ENCODE assay signal across 10 cellular contexts in genomic region chr17:28346746-28347246, GRCh38. TPM values are rescaled to one million over a fixed set of nuclear protein-coding genes. Genes with fewer than 3 reads are reported as not detected.
A peak's percentile ranks its signal among the peaks of the same experiment; 100 is the strongest.
DNase-seq lines count a peak whose midpoint lies in the region; ATAC-seq, FAIRE-seq and TF ChIP-seq lines count a peak whose summit lies in the region.
"Had no signal": no experiment of that assay in that cellular context is flagged by ENCODE, and none has a peak within 500 bp of the region (broad histone marks: within the 10 kb centered on the region; RNA-seq: fewer than 3 reads in every experiment).

No MANE protein-coding gene starts in this region.

- peaks cover 8% of the 10 kb centered on the region for H3K36me3 Mint-ChIP-seq in activated naive CD4-positive, alpha-beta T cell treated with anti-CD3 and anti-CD28 coated beads, Interleukin-2, amount 50 U/mL, for 24 hours

- H3K9me3 ChIP-seq in GM12878 (replicated peaks; ENCODE audit: control insufficient read depth, insufficient read depth, low read length): no peaks in the 10 kb centered on the region

- 0 out of 3 replicates have a peak, but pooled peaks have one; percentile 38 for ATAC-seq in GM12878
- ATAC-seq: stimulated activated naive B cell treated with anti-CD40 and anti-IgM and Interleukin-4, amounts not matched to agents 10 μg/mL and 1 μg/mL and 100 μg/mL, for 72 hours had no signal

- FAIRE-seq in GM12878 (lab: Jason Lieb, UNC): no peak

- peaks cover 18 to 30% of the 10 kb centered on the region in 2 experiments for H3K36me3 ChIP-seq in GM12878 (ENCODE audit: control insufficient read depth in 2 of 2, insufficient read depth in 2 of 2, low read length in 1 of 2)

- H3K27me3 ChIP-seq in GM12878 (replicated peaks in 1 of 2; ENCODE audit: control insufficient read depth in 2 of 2, insufficient read depth in 2 of 2, low read length in 1 of 2): no peaks in the 10 kb centered on the region

- H3K4me1 Mint-ChIP-seq in activated naive CD4-positive, alpha-beta T cell treated with anti-CD3 and anti-CD28 coated beads, Interleukin-2, amount 50 U/mL, for 24 hours: no peaks in the 10 kb centered on the region
- H3K4me1 Mint-ChIP-seq: CD4-positive, CD25-positive, alpha-beta regulatory T cell had no signal

- no peak overlapping the region for H3K4me3 Mint-ChIP-seq in activated naive CD4-positive, alpha-beta T cell treated with anti-CD3 and anti-CD28 coated beads, Interleukin-2, amount 50 U/mL, for 24 hours
- H3K4me3 Mint-ChIP-seq: CD4-positive, CD25-positive, alpha-beta regulatory T cell; stimulated activated naive B cell treated with anti-CD40 and anti-IgM and Interleukin-4, amounts not matched to agents 10 μg/mL and 1 μg/mL and 100 μg/mL, for 72 hours had no signal

- no peak for TF ChIP-seq EP300 in GM12878 (IDR thresholded peaks at IDR 0.05; ENCODE audit: borderline replicate concordance in 1 of 2, control insufficient read depth in 1 of 2, low read depth in 2 of 2, low read length in 2 of 2)

- no peak for DNase-seq in activated naive CD4-positive, alpha-beta T cell treated with anti-CD3 and anti-CD28 coated beads, Interleukin-2, amount 50 U/mL, for 16 hours
- DNase-seq in GM12878 (ENCODE audit: low read depth, low spot score) (no peak), iris pigment epithelial cell (ENCODE audit: low read depth) (peak; percentile 82), NCI-H526 (lab: John Stamatoyannopoulos, UW) (no peak), inferior parietal cortex (ENCODE audit: extremely low spot score) (no peak), NCI-H1436 treated with DMSO at 0.1 percent for 48 hours (lab: John Stamatoyannopoulos, UW) (no peak)
- DNase-seq in stimulated activated CD4-positive, alpha-beta T cell treated with anti-CD3 and anti-CD28 coated beads, Interleukin-4, amount 100 ng/mL, for 4 hours: no peak
- DNase-seq: CD4-positive, CD25-positive, alpha-beta regulatory T cell; stimulated activated naive B cell treated with anti-CD40 and anti-IgM and Interleukin-4, amounts not matched to agents 10 μg/mL and 1 μg/mL and 100 μg/mL, for 72 hours had no signal

- no peak overlapping the region for H2AFZ ChIP-seq in GM12878 (ENCODE audit: control insufficient read depth, low read depth, low read length)

- RAD21 ChIA-PET in GM12878 (lab: Charles Lee; ENCODE audit: unreplicated experiment): no interaction called here

- BruUV-seq in GM12878 (replicated peaks; lab: Mats Ljungman, UMichigan): no TSS peak

- POLR2A ChIA-PET in GM12878 (lab: Charles Lee): interaction anchor here (0.5 kb wide), 1 partner anchor 197 kb away, joined by 7 read pairs; no protein-coding TSS in a partner anchor

- H3K9me3 Mint-ChIP-seq in activated naive CD4-positive, alpha-beta T cell treated with anti-CD3 and anti-CD28 coated beads, Interleukin-2, amount 50 U/mL, for 24 hours: no peaks in the 10 kb centered on the region
- H3K9me3 Mint-ChIP-seq: CD4-positive, CD25-positive, alpha-beta regulatory T cell; stimulated activated naive B cell treated with anti-CD40 and anti-IgM and Interleukin-4, amounts not matched to agents 10 μg/mL and 1 μg/mL and 100 μg/mL, for 72 hours had no signal

- H3K27ac Mint-ChIP-seq in activated naive CD4-positive, alpha-beta T cell treated with anti-CD3 and anti-CD28 coated beads, Interleukin-2, amount 50 U/mL, for 24 hours: peak overlapping the region; percentile 23
- H3K27ac Mint-ChIP-seq: CD4-positive, CD25-positive, alpha-beta regulatory T cell had no signal

- H3K9ac ChIP-seq in GM12878 (ENCODE audit: control insufficient read depth, insufficient read depth, low read length): no peak overlapping the region

- no peak overlapping the region for H3K4me3 ChIP-seq in GM12878

- SMC1A ChIA-PET in GM12878 (lab: Charles Lee; ENCODE audit: uncharacterized antibody, unreplicated experiment): interaction anchor here (1.4 kb wide), 1 partner anchor 11 kb away, joined by 3 read pairs; the partner anchor contains the start of genes IFT20 and TNFAIP1

- no peaks in the 10 kb centered on the region for H3K27me3 Mint-ChIP-seq in activated naive CD4-positive, alpha-beta T cell treated with anti-CD3 and anti-CD28 coated beads, Interleukin-2, amount 50 U/mL, for 24 hours
- H3K27me3 Mint-ChIP-seq: CD4-positive, CD25-positive, alpha-beta regulatory T cell; stimulated activated naive B cell treated with anti-CD40 and anti-IgM and Interleukin-4, amounts not matched to agents 10 μg/mL and 1 μg/mL and 100 μg/mL, for 72 hours had no signal

- no peak for TF ChIP-seq POLR2A in GM12878 (IDR thresholded peaks at IDR 0.05; ENCODE audit: low read depth, low read length)

- no peaks in the 10 kb centered on the region for H3K4me1 ChIP-seq in GM12878 (ENCODE audit: control insufficient read depth, insufficient read depth, low read length)

- in situ Hi-C loops in GM12878 (cut with MboI): no loop called here

- 99% methylated on average over 7 of the region's 7 CpGs for WGBS in GM12878 (ENCODE audit: insufficient coverage, insufficient replicate concordance, low lambda C conversion rate, missing lambda C conversion rate)

- H3K4me2 ChIP-seq in GM12878 (ENCODE audit: control insufficient read depth, insufficient read depth): no peak overlapping the region

- no peak overlapping the region for H3K27ac ChIP-seq in GM12878 (ENCODE audit: control insufficient read depth, insufficient read depth)

- CTCF ChIA-PET in GM12878 (lab: Yijun Ruan, JAX): interaction anchor here (0.7 to 1.2 kb wide), 2 partner anchors 11 to 199 kb away, joined by 3 read pairs; partner anchors contain the start of genes IFT20 and TNFAIP1

- TF ChIP-seq CTCF in GM12878 (IDR thresholded peaks at IDR 0.05 in 2 of 3, conservative IDR thresholded peaks at IDR 0.05 in 1 of 3; ENCODE audit: control insufficient read depth in 2 of 3, extremely low read depth in 1 of 3, insufficient read depth in 1 of 3, low read depth in 3 of 3, low read length in 3 of 3): peak; percentile 11 to 20 (median 19); a peak in 1 of 6 replicates

- no peaks in the 10 kb centered on the region for H4K20me1 ChIP-seq in GM12878 (ENCODE audit: control insufficient read depth, insufficient read depth)

- peak; percentile 36; the same call in 1 of the 2 replicates for TF ChIP-seq RAD21 in GM12878 (IDR thresholded peaks at IDR 0.05; ENCODE audit: insufficient read depth, low read depth, low read length)

- H3K79me2 ChIP-seq in GM12878 (ENCODE audit: control insufficient read depth, insufficient read depth, low read length): no peaks in the 10 kb centered on the region

- intact Hi-C loops in GM12878 (cut with micrococcal nuclease; ENCODE audit: unreplicated experiment): no loop called here

RNA-seq across cellular contexts. Expression of gene POLDIP2, which starts 10.5 kb away (rescaled TPM):
- 14.6 and 15.4 TPM in 2 replicates for total RNA-seq in GM12878 (2013; cell fraction: nucleolus; rRNA removed)
- total RNA-seq in GM12878 (2014; rRNA removed) (126 and 131 TPM in 2 replicates), GM12878 (2014; rRNA removed; fragmentation: Illumina TruSeq; extraction: Trizol) (63.9 and 69.2 TPM in 2 replicates), GM12878 (2021) (108 and 111 TPM in 2 replicates)
- 40.6 TPM for polyA plus RNA-seq in GM12878 (2011; ENCODE audit: low read depth)
- polyA plus RNA-seq in GM12878 (2011; rRNA removed) (57.7 and 89.9 TPM in 2 replicates), GM12878 (2014; fragmentation: Illumina TruSeq; extraction: Trizol) (120 and 133 TPM in 2 replicates), GM12878 (2014; fragmentation: Nextera tagmentation; extraction: Ambion mirVana) (10 to 100 TPM; 22.8 to 36.9 TPM), GM12878 (2014; rRNA removed) (134 and 139 TPM in 2 replicates), GM12878 (2016; fragmentation: Nextera tagmentation; extraction: Ambion mirVana) (100 to 1,000 TPM; 180 to 196 TPM)
- polyA plus RNA-seq in GM12878 (2011; cell fraction: cytosol; rRNA removed): 97.0 and 115 TPM in 2 replicates
- polyA plus RNA-seq in GM12878 (2011; cell fraction: nucleus; rRNA removed): 55.2 and 56.5 TPM in 2 replicates
- polyA plus RNA-seq in GM12878 (2012): 62.4 and 78.2 TPM in 2 replicates
- 49.2 and 59.1 TPM in 2 replicates for polyA minus RNA-seq in GM12878 (2011; rRNA and poly(A)+ RNA removed)
- polyA minus RNA-seq in GM12878 (2011; cell fraction: cytosol; rRNA and poly(A)+ RNA removed): 25.4 and 26.7 TPM in 2 replicates
- polyA minus RNA-seq in GM12878 (2011; cell fraction: nucleus; rRNA and poly(A)+ RNA removed): 10.9 and 17.0 TPM in 2 replicates

RNA-seq across cellular contexts. Expression of gene TNFAIP1, which starts 11.2 kb away (rescaled TPM):
- 16.3 and 16.9 TPM in 2 replicates for total RNA-seq in GM12878 (2013; cell fraction: nucleolus; rRNA removed)
- total RNA-seq in GM12878 (2014; rRNA removed) (11.5 and 13.0 TPM in 2 replicates), GM12878 (2014; rRNA removed; fragmentation: Illumina TruSeq; extraction: Trizol) (7.0 and 7.9 TPM in 2 replicates), GM12878 (2021) (14.1 and 15.7 TPM in 2 replicates)
- polyA plus RNA-seq in GM12878 (2011; ENCODE audit: low read depth): 4.5 TPM
- polyA plus RNA-seq in GM12878 (2011; rRNA removed) (9.6 and 15.9 TPM in 2 replicates), GM12878 (2014; fragmentation: Illumina TruSeq; extraction: Trizol) (9.9 and 10.0 TPM in 2 replicates), GM12878 (2014; fragmentation: Nextera tagmentation; extraction: Ambion mirVana) (1 to 10 TPM; 1.8 to 3.9 TPM), GM12878 (2014; rRNA removed) (10.3 and 11.2 TPM in 2 replicates), GM12878 (2016; fragmentation: Nextera tagmentation; extraction: Ambion mirVana) (10 to 100 TPM; 14.9 to 16.9 TPM)
- polyA plus RNA-seq in GM12878 (2011; cell fraction: cytosol; rRNA removed): 14.8 and 15.9 TPM in 2 replicates
- polyA plus RNA-seq in GM12878 (2011; cell fraction: nucleus; rRNA removed): 27.1 and 37.6 TPM in 2 replicates
- 6.0 and 9.7 TPM in 2 replicates for polyA plus RNA-seq in GM12878 (2012)
- 15.1 TPM in 2 replicates for polyA minus RNA-seq in GM12878 (2011; rRNA and poly(A)+ RNA removed)
- polyA minus RNA-seq in GM12878 (2011; cell fraction: cytosol; rRNA and poly(A)+ RNA removed): 20.6 and 26.4 TPM in 2 replicates
- polyA minus RNA-seq in GM12878 (2011; cell fraction: nucleus; rRNA and poly(A)+ RNA removed): 11.0 and 13.4 TPM in 2 replicates

RNA-seq across cellular contexts. Expression of gene IFT20, which starts 11.5 kb away (rescaled TPM):
- total RNA-seq in GM12878 (2013; cell fraction: nucleolus; rRNA removed): 33.5 and 35.9 TPM in 2 replicates
- total RNA-seq in GM12878 (2014; rRNA removed): 18.4 and 21.1 TPM in 2 replicates
- 16.8 and 17.8 TPM in 2 replicates for total RNA-seq in GM12878 (2014; rRNA removed; fragmentation: Illumina TruSeq; extraction: Trizol)
- total RNA-seq in GM12878 (2021): 15.2 and 17.5 TPM in 2 replicates
- 26.0 TPM for polyA plus RNA-seq in GM12878 (2011; ENCODE audit: low read depth)
- polyA plus RNA-seq in GM12878 (2011; rRNA removed): 25.2 and 36.0 TPM in 2 replicates
- 15.4 and 18.1 TPM in 2 replicates for polyA plus RNA-seq in GM12878 (2011; cell fraction: cytosol; rRNA removed)
- 22.2 and 25.8 TPM in 2 replicates for polyA plus RNA-seq in GM12878 (2011; cell fraction: nucleus; rRNA removed)
- polyA plus RNA-seq in GM12878 (2012): 25.1 and 27.8 TPM in 2 replicates
- 19.9 and 21.2 TPM in 2 replicates for polyA plus RNA-seq in GM12878 (2014; fragmentation: Illumina TruSeq; extraction: Trizol)
- polyA plus RNA-seq in GM12878 (2014; fragmentation: Nextera tagmentation; extraction: Ambion mirVana): 10 to 100 TPM in 1 of 2 experiments, 1 to 10 TPM in 1; 9.4 to 13.1 TPM
- 25.2 and 26.6 TPM in 2 replicates for polyA plus RNA-seq in GM12878 (2014; rRNA removed)
- 10 to 100 TPM; 32.1 to 38.2 TPM for polyA plus RNA-seq in GM12878 (2016; fragmentation: Nextera tagmentation; extraction: Ambion mirVana)
- 7.9 and 9.8 TPM in 2 replicates for polyA minus RNA-seq in GM12878 (2011; rRNA and poly(A)+ RNA removed)
- polyA minus RNA-seq in GM12878 (2011; cell fraction: cytosol; rRNA and poly(A)+ RNA removed): 2.1 and 4.6 TPM in 2 replicates
- 6.6 and 7.5 TPM in 2 replicates for polyA minus RNA-seq in GM12878 (2011; cell fraction: nucleus; rRNA and poly(A)+ RNA removed)

RNA-seq across cellular contexts. Expression of gene SEBOX, which starts 18.2 kb away (rescaled TPM):
- total RNA-seq in GM12878 (2013; cell fraction: nucleolus; rRNA removed): not detected in 2 replicates
- total RNA-seq in GM12878 (2014; rRNA removed) (not detected in 2 replicates), GM12878 (2014; rRNA removed; fragmentation: Illumina TruSeq; extraction: Trizol) (not detected in 2 replicates), GM12878 (2021) (not detected in 2 replicates)
- not detected for polyA plus RNA-seq in GM12878 (2011; ENCODE audit: low read depth)
- polyA plus RNA-seq in GM12878 (2011; rRNA removed) (not detected in 2 replicates), GM12878 (2014; fragmentation: Illumina TruSeq; extraction: Trizol) (not detected in 2 replicates), GM12878 (2014; fragmentation: Nextera tagmentation; extraction: Ambion mirVana) (not detected), GM12878 (2014; rRNA removed) (not detected in 2 replicates), GM12878 (2016; fragmentation: Nextera tagmentation; extraction: Ambion mirVana) (not detected)
- polyA plus RNA-seq in GM12878 (2011; cell fraction: cytosol; rRNA removed): not detected in 2 replicates
- not detected in 2 replicates for polyA plus RNA-seq in GM12878 (2011; cell fraction: nucleus; rRNA removed)
- not detected in 2 replicates for polyA plus RNA-seq in GM12878 (2012)
- not detected in 2 replicates for polyA minus RNA-seq in GM12878 (2011; rRNA and poly(A)+ RNA removed)
- polyA minus RNA-seq in GM12878 (2011; cell fraction: cytosol; rRNA and poly(A)+ RNA removed): not detected in 2 replicates
- polyA minus RNA-seq in GM12878 (2011; cell fraction: nucleus; rRNA and poly(A)+ RNA removed): not detected in 2 replicates
- total RNA-seq: CD4-positive, CD25-positive, alpha-beta regulatory T cell had no signal
- polyA plus RNA-seq: CD4-positive, CD25-positive, alpha-beta regulatory T cell had no signal

RNA-seq across cellular contexts. Expression of gene VTN, which starts 23.3 kb away (rescaled TPM):
- total RNA-seq in GM12878 (2013; cell fraction: nucleolus; rRNA removed): not detected in 2 replicates
- total RNA-seq in GM12878 (2014; rRNA removed) (0.44 TPM in 1 of 2 replicates, not detected in the other), GM12878 (2014; rRNA removed; fragmentation: Illumina TruSeq; extraction: Trizol) (0.32 TPM in 1 of 2 replicates, not detected in the other), GM12878 (2021) (1.3 TPM in 2 replicates)
- polyA plus RNA-seq in GM12878 (2011; ENCODE audit: low read depth): 0.10 TPM
- polyA plus RNA-seq in GM12878 (2011; rRNA removed) (not detected in 2 replicates), GM12878 (2014; fragmentation: Illumina TruSeq; extraction: Trizol) (0.18 and 0.70 TPM in 2 replicates), GM12878 (2014; fragmentation: Nextera tagmentation; extraction: Ambion mirVana) (under 1 TPM in 1 of 2 experiments, not detected in 1; 0.04 TPM), GM12878 (2014; rRNA removed) (0.10 and 0.43 TPM in 2 replicates), GM12878 (2016; fragmentation: Nextera tagmentation; extraction: Ambion mirVana) (under 1 TPM in 1 of 2 experiments, not detected in 1; 0.13 TPM)
- polyA plus RNA-seq in GM12878 (2011; cell fraction: cytosol; rRNA removed): 0.03 TPM in 2 replicates
- polyA plus RNA-seq in GM12878 (2011; cell fraction: nucleus; rRNA removed): 0.19 and 0.31 TPM in 2 replicates
- 0.24 and 0.27 TPM in 2 replicates for polyA plus RNA-seq in GM12878 (2012)
- polyA minus RNA-seq in GM12878 (2011; rRNA and poly(A)+ RNA removed): not detected in 2 replicates
- 1.6 TPM in 1 of 2 replicates, not detected in the other for polyA minus RNA-seq in GM12878 (2011; cell fraction: cytosol; rRNA and poly(A)+ RNA removed)
- polyA minus RNA-seq in GM12878 (2011; cell fraction: nucleus; rRNA and poly(A)+ RNA removed): 0.19 TPM in 1 of 2 replicates, not detected in the other
- total RNA-seq: CD4-positive, CD25-positive, alpha-beta regulatory T cell had no signal
